In the genomic region with DNA sequence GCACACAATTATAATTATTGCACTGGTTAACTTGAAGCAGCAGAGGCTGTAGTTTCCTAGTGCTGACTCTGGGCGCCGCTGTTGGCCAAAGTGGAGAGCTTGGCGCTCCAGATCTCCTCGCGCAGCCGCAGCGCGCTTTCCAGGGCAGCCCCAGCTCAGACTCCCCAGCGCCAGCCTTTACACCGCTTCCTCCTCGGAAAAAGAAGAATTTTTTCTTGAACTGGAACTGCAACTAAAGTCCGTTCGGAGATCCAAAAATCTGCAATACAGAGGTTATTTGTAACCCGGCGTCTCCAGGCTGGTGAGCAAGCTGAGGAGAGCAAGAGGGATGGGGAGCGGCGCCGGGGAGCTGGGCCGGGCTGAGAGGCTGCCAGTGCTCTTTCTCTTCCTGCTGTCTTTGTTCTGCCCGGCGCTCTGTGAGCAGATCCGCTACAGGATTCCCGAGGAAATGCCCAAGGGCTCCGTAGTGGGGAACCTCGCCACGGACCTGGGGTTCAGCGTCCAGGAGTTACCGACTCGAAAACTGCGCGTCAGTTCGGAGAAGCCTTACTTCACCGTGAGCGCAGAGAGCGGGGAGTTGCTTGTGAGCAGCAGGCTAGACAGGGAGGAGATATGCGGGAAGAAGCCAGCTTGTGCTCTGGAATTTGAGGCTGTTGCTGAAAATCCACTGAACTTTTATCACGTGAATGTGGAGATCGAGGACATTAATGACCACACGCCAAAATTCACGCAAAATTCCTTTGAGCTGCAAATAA, we compare ENCODE assay signal across 8 cellular contexts. TPM values are rescaled to one million over a fixed set of nuclear protein-coding genes. Genes with fewer than 3 reads are reported as not detected.
DNase-seq lines count a peak whose midpoint lies in the region; ATAC-seq and TF ChIP-seq lines count a peak whose summit lies in the region.
"Not testable (repeated sequence)": the region's sequence is repeated elsewhere in the genome, so short reads cannot be mapped to it uniquely, and the experiment has no call there.

Gene PCDHGB4, plus strand, starts transcription at position 142 of the 755 bp plus-strand sequence. Its CDS starts 187 bp downstream, at position 329.

- ATAC-seq in upper lobe of right lung, result peak; percentile 92

- H3K4me3 Mint-ChIP-seq in activated T-helper 2 cell treated with anti-CD3 and anti-CD28 coated beads, Interferon-gamma antibody, Interleukin-2, Interleukin-4, amounts not matched to agents 10 μg/mL and 5 μg/mL and 100 μg/mL, durations not matched to agents 14 hours and 24 hours and 36 hours (ENCODE audit: low read depth), result peak within 1 kb of the TSS; percentile 37

- TF ChIP-seq CTCF in LNCaP clone FGC (IDR thresholded peaks at IDR 0.05; ENCODE audit: control insufficient read depth, extremely low read depth, insufficient read depth) (peak; percentile 25; the same call in 1 of the 2 replicates), epithelial cell of esophagus (IDR thresholded peaks at IDR 0.05; ENCODE audit: insufficient read depth, low read depth, low read length, missing control alignments) (peak; percentile 59), osteoblast (IDR thresholded peaks at IDR 0.05; ENCODE audit: extremely low read depth, low read depth, low read length) (peak; percentile 57), upper lobe of right lung (IDR thresholded peaks at IDR 0.05) (peak; percentile 42)

- not testable (repeated sequence) for H3K36me3 Mint-ChIP-seq in activated T-helper 2 cell treated with anti-CD3 and anti-CD28 coated beads, Interferon-gamma antibody, Interleukin-2, Interleukin-4, amounts not matched to agents 10 μg/mL and 5 μg/mL and 100 μg/mL, durations not matched to agents 14 hours and 24 hours and 36 hours (ENCODE audit: low read depth)

- not testable (repeated sequence) for H4K20me1 ChIP-seq in osteoblast (ENCODE audit: insufficient read depth, low read length)

- H3K4me3 ChIP-seq in GM08714 (ENCODE audit: low read length) (peak within 1 kb of the TSS; percentile 14; the same call in 1 of the 2 replicates), H7 (ENCODE audit: insufficient read depth, low read depth, low read length) (peak within 1 kb of the TSS; percentile 41; the same call in 1 of the 2 replicates), epithelial cell of esophagus (ENCODE audit: low read length) (peak within 1 kb of the TSS; percentile 35), osteoblast (ENCODE audit: insufficient read depth, low read length) (peak within 1 kb of the TSS; percentile 69)
- not testable (repeated sequence) for H3K4me3 ChIP-seq in LNCaP clone FGC (ENCODE audit: low read depth, low read length); upper lobe of right lung

- not testable (repeated sequence) for H3K79me2 ChIP-seq in osteoblast (ENCODE audit: insufficient read depth, low read length)

- H3K4me1 ChIP-seq in osteoblast (ENCODE audit: insufficient read depth, low read length); upper lobe of right lung: not testable (repeated sequence)

- not testable (repeated sequence) for H3K27me3 ChIP-seq in H7 (ENCODE audit: control insufficient read depth, insufficient read depth, low read length); osteoblast (ENCODE audit: insufficient read depth, low read length); upper lobe of right lung

- not testable (repeated sequence) for H3K27ac Mint-ChIP-seq in activated T-helper 2 cell treated with anti-CD3 and anti-CD28 coated beads, Interferon-gamma antibody, Interleukin-2, Interleukin-4, amounts not matched to agents 10 μg/mL and 5 μg/mL and 100 μg/mL, durations not matched to agents 14 hours and 24 hours and 36 hours

- H3K9me3 ChIP-seq in osteoblast (ENCODE audit: low read depth, low read length), result peaks cover 12% of the 10 kb centered on the region
- peaks cover 31% of the 10 kb centered on the region for H3K9me3 ChIP-seq in upper lobe of right lung

- H3K27ac ChIP-seq in osteoblast (ENCODE audit: low read depth, low read length); upper lobe of right lung: not testable (repeated sequence)

- peak; percentile 50 for DNase-seq in H7
- not testable (repeated sequence) for DNase-seq in LNCaP clone FGC (ENCODE audit: low read depth); activated T-helper 2 cell treated with anti-CD3 and anti-CD28 coated beads, Interferon-gamma antibody, Interleukin-2, Interleukin-4, amounts not matched to agents 10 μg/mL and 5 μg/mL and 100 μg/mL, durations not matched to agents 14 hours and 24 hours and 36 hours (ENCODE audit: low spot score); osteoblast (ENCODE audit: insufficient read length, low spot score, missing footprints)
- DNase-seq in epithelial cell of esophagus (ENCODE audit: low read depth), result peak; percentile 48
- DNase-seq in islet precursor cell, result peak; percentile 83
- peak; percentile 74 for DNase-seq in upper lobe of right lung

- peaks cover 55% of the 10 kb centered on the region for H3K9me3 Mint-ChIP-seq in activated T-helper 2 cell treated with anti-CD3 and anti-CD28 coated beads, Interferon-gamma antibody, Interleukin-2, Interleukin-4, amounts not matched to agents 10 μg/mL and 5 μg/mL and 100 μg/mL, durations not matched to agents 14 hours and 24 hours and 36 hours

- H3K36me3 ChIP-seq in H7 (replicated peaks; ENCODE audit: control insufficient read depth, insufficient read depth, low read length); osteoblast (ENCODE audit: insufficient read depth, low read length); upper lobe of right lung: not testable (repeated sequence)

- peaks cover 20% of the 10 kb centered on the region for H3K27me3 Mint-ChIP-seq in activated T-helper 2 cell treated with anti-CD3 and anti-CD28 coated beads, Interferon-gamma antibody, Interleukin-2, Interleukin-4, amounts not matched to agents 10 μg/mL and 5 μg/mL and 100 μg/mL, durations not matched to agents 14 hours and 24 hours and 36 hours (ENCODE audit: low read depth)

- peak within 1 kb of the TSS; percentile 37 for H3K4me2 ChIP-seq in osteoblast (ENCODE audit: insufficient read depth, low read length)

- intact Hi-C loops in activated T-helper 2 cell treated with anti-CD3 and anti-CD28 coated beads, Interferon-gamma antibody, Interleukin-2, Interleukin-4, amounts not matched to agents 10 μg/mL and 5 μg/mL and 100 μg/mL, durations not matched to agents 14 hours and 24 hours and 36 hours (cut with micrococcal nuclease); upper lobe of right lung (cut with DNase I): not testable (repeated sequence)

- H3K4me1 Mint-ChIP-seq in activated T-helper 2 cell treated with anti-CD3 and anti-CD28 coated beads, Interferon-gamma antibody, Interleukin-2, Interleukin-4, amounts not matched to agents 10 μg/mL and 5 μg/mL and 100 μg/mL, durations not matched to agents 14 hours and 24 hours and 36 hours (ENCODE audit: low read depth), result not testable (repeated sequence)

- peak within 1 kb of the TSS; percentile 25 for H2AFZ ChIP-seq in osteoblast (ENCODE audit: low read length)

RNA-seq across cellular contexts. Expression of gene PCDHGB4, which starts in this region (rescaled TPM):
- total RNA-seq in H7 (2014; rRNA removed; shearing (Covaris generic)), result 0.66 and 1.4 TPM in 2 replicates
- 0.28 and 0.34 TPM in 2 replicates for total RNA-seq in activated T-helper 2 cell treated with anti-CD3 and anti-CD28 coated beads, Interferon-gamma antibody, Interleukin-2, Interleukin-4, amounts not matched to agents 10 μg/mL and 5 μg/mL and 100 μg/mL, durations not matched to agents 14 hours and 24 hours and 36 hours
- total RNA-seq in osteoblast, result 14.1 and 15.9 TPM in 2 replicates
- 4.2 TPM for total RNA-seq in upper lobe of right lung
